ENCODE assay signal across 1 cellular context in the genomic region with DNA sequence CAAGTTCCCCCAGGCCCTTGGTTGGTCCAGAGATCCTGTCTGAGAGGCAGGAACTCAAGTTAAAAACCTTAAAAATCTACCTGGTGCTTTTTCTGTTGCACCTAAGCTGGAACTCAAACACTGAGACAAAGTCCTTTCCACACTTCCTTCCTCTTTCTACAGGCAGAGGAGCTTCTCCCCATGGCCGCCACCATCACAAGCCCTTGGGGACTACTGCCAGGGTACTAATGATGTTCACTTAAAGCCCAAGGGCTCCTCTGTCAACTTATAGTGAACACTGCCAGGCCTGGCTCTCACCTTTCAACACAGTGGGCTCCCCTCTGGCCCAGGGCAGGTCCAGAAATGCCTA.
TF ChIP-seq lines count a peak whose summit lies in the region.

No MANE protein-coding gene starts in this region.

TF ChIP-seq in IMR-90, 13 proteins besides CTCF, POLR2A, EP300 and RAD21 (continued from another document):
- TF ChIP-seq BHLHE40 (IDR thresholded peaks at IDR 0.05; ENCODE audit: low read depth, low read length) (no peak), SMC3 (IDR thresholded peaks at IDR 0.05; ENCODE audit: low read depth, low read length) (no peak), USF2 (IDR thresholded peaks at IDR 0.05; ENCODE audit: low read depth, low read length) (no peak)
